Comparison of ENCODE assay signal across 25 cellular contexts in the genomic region with DNA sequence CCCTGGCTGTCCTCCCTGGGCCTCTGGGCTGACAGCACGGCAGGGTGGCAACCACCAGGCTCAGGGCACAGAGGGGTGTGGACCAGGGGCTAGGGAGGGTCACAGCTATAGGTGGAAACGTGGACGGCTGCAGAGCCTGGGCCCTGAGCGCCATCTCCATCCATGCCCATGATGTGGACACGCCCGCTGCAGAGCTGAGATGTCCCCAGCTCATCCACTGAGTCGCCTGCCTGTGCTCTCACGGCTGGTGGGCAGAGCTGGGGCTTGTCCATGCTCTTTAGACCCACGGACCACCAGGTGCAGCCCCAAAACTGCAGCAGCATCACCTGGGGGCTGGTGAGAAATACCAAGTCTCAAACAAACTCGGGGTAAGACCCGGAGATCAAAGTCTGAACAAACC. TPM values are rescaled to one million over a fixed set of nuclear protein-coding genes. Genes with fewer than 3 reads are reported as not detected.
"Had no signal": no experiment of that assay in that cellular context is flagged by ENCODE, and none has a peak within 500 bp of the region (broad histone marks: within the 10 kb centered on the region; RNA-seq: fewer than 3 reads in every experiment).

No MANE protein-coding gene starts in this region.

- H3K4me1 ChIP-seq: colonic mucosa, esophagus squamous epithelium, prostate gland, right atrium auricular region, sigmoid colon, testis, tibial artery had no signal

- ATAC-seq: left lobe of liver; mucosa of descending colon; natural killer cell treated with Interleukin-12 subunit alpha and Interleukin-12 subunit beta and Interleukin-15 and Interleukin-18, amount 100 ng/mL, for 72 hours; stimulated activated memory B cell treated with anti-CD40 and anti-IgM and Interleukin-4, amounts not matched to agents 10 μg/mL and 1 μg/mL and 100 μg/mL, for 72 hours; stimulated activated naive CD8-positive, alpha-beta T cell treated with anti-CD3 and anti-CD28 coated beads, Interleukin-15, Interleukin-2, amounts not matched to agents 100 U/mL and 50 U/mL, for 24 hours had no signal

- H3K27me3 ChIP-seq: colonic mucosa, esophagus squamous epithelium, right atrium auricular region, sigmoid colon, testis, tibial artery had no signal

- DNase-seq: colonic mucosa; dermis blood vessel endothelial cell; effector memory CD4-positive, alpha-beta T cell; esophagus squamous epithelium; kidney; mesenchymal stem cell; mucosa of descending colon; naive B cell; sigmoid colon; stimulated activated CD4-positive, alpha-beta T cell treated with anti-CD3 and anti-CD28 coated beads, Interleukin-2, amount 100 ng/mL, for 24 hours; stimulated activated CD4-positive, alpha-beta T cell treated with anti-CD3 and anti-CD28 coated beads, Interleukin-4, amount 100 ng/mL, for 4 hours; stimulated activated naive CD8-positive, alpha-beta T cell treated with anti-CD3 and anti-CD28 coated beads, Interleukin-15, Interleukin-2, amounts not matched to agents 100 U/mL and 50 U/mL, for 24 hours; substantia nigra; testis; tibial artery had no signal

- H3K27ac ChIP-seq: colonic mucosa, esophagus squamous epithelium, prostate gland, right atrium auricular region, sigmoid colon, testis, tibial artery had no signal

- H3K9me3 ChIP-seq: colonic mucosa, esophagus squamous epithelium, mucosa of descending colon, prostate gland, right atrium auricular region, sigmoid colon, testis, tibial artery had no signal

- H3K4me3 ChIP-seq: colonic mucosa, esophagus squamous epithelium, mucosa of descending colon, prostate gland, right atrium auricular region, sigmoid colon, testis, tibial artery had no signal

RNA-seq across cellular contexts. Expression of a gene that starts 24.7 kb away (rescaled TPM):
- total RNA-seq: mesothelial cell of epicardium, neural crest cell, osteocyte, sigmoid colon, skeletal muscle tissue, urinary bladder had no signal
- polyA plus RNA-seq: urinary bladder had no signal
